Comparison of ENCODE assay signal across 7 cellular contexts in genomic region chr14:20460458-20461229, GRCh38. TPM values are rescaled to one million over a fixed set of nuclear protein-coding genes. Genes with fewer than 3 reads are reported as not detected.
DNase-seq lines count a peak whose midpoint lies in the region; ATAC-seq and TF ChIP-seq lines count a peak whose summit lies in the region.

No MANE protein-coding gene starts in this region.

- peak overlapping the region; percentile 87 for H3K4me2 ChIP-seq in SU-DHL-6 (ENCODE audit: low read depth, low read length, poor library complexity, severe bottlenecking)

- peak; percentile 63 for DNase-seq in left kidney (ENCODE audit: low read depth, low spot score)
- peak; percentile 18 for DNase-seq in stimulated activated CD8-positive, alpha-beta memory T cell treated with anti-CD3 and anti-CD28 coated beads, Interleukin-12 subunit alpha, Interleukin-12 subunit beta, amount 100 ng/mL, for 1 hour (ENCODE audit: low read depth)
- DNase-seq in OCI-M2 (lab: John Stamatoyannopoulos, UW; ENCODE audit: unreplicated experiment) = no peak

- peak overlapping the region in 4 of 5 experiments; percentile 71 to 92 (median 90) for H3K27ac Mint-ChIP-seq in brain

- peaks cover 27% of the 10 kb centered on the region for H3K79me2 ChIP-seq in SU-DHL-6 (ENCODE audit: insufficient read depth, low read length)

- no peaks in the 10 kb centered on the region; the same call in 1 of the 2 replicates for H3K9me3 ChIP-seq in SU-DHL-6 (ENCODE audit: insufficient read depth, low read length)

- H3K4me3 ChIP-seq in SU-DHL-6 (ENCODE audit: insufficient read depth, low read length, poor library complexity, severe bottlenecking) = peak overlapping the region; percentile 76

- H3K36me3 ChIP-seq in SU-DHL-6 (ENCODE audit: low read length) = peaks cover 7% of the 10 kb centered on the region

- TF ChIP-seq CTCF in SU-DHL-6 (IDR thresholded peaks at IDR 0.05; ENCODE audit: insufficient read depth, low read length, poor library complexity, severe bottlenecking) = no peak
- TF ChIP-seq CTCF in brain (conservative IDR thresholded peaks at IDR 0.05) = no peak

- peaks cover 23% of the 10 kb centered on the region for H3K36me3 Mint-ChIP-seq in brain

- H3K27me3 ChIP-seq in SU-DHL-6 (ENCODE audit: low read length) = no peaks in the 10 kb centered on the region

- ATAC-seq in GM19351 (IDR thresholded peaks at IDR 0.05; ENCODE audit: unreplicated experiment) = peak; percentile 4
- peak; percentile 7 for ATAC-seq in HG03139 (IDR thresholded peaks at IDR 0.05; ENCODE audit: unreplicated experiment)

- peaks cover 0 to 4% (median 0%) of the 10 kb centered on the region in 5 experiments for H3K9me3 Mint-ChIP-seq in brain

- H3K27ac ChIP-seq in SU-DHL-6 (ENCODE audit: low read depth, low read length) = peak overlapping the region; percentile 85

- peaks cover 5% of the 10 kb centered on the region for H3K27me3 Mint-ChIP-seq in brain

- peaks cover 36% of the 10 kb centered on the region for H3K4me1 Mint-ChIP-seq in brain

- H4K20me1 ChIP-seq in SU-DHL-6 (ENCODE audit: low read depth, low read length) = no peaks in the 10 kb centered on the region; the same call in 1 of the 2 replicates

- peaks cover 39% of the 10 kb centered on the region for H3F3A ChIP-seq in SU-DHL-6 (ENCODE audit: insufficient read depth)

- peak overlapping the region; percentile 95 for H3K9ac ChIP-seq in SU-DHL-6 (ENCODE audit: low read length)

- peak overlapping the region; percentile 82 to 96 (median 91) for H3K4me3 Mint-ChIP-seq in brain

- H3K9me2 ChIP-seq in SU-DHL-6 (replicated peaks; ENCODE audit: insufficient read depth, low read length) = no peaks in the 10 kb centered on the region

- H2AFZ ChIP-seq in SU-DHL-6 (ENCODE audit: low read depth, low read length, severe bottlenecking) = no peak overlapping the region

RNA-seq across cellular contexts. Expression of gene PIP4P1, which starts 0.6 kb away (rescaled TPM):
- 34.4 TPM for polyA plus RNA-seq in brain (ENCODE audit: insufficient read depth, low read depth, low replicate concordance)

RNA-seq across cellular contexts. Expression of gene APEX1, which starts 5.6 kb away (rescaled TPM):
- polyA plus RNA-seq in brain (ENCODE audit: insufficient read depth, low read depth, low replicate concordance) = 273 TPM

RNA-seq across cellular contexts. Expression of gene OSGEP, which starts 6.0 kb away (rescaled TPM):
- polyA plus RNA-seq in brain (ENCODE audit: insufficient read depth, low read depth, low replicate concordance) = 28.0 TPM

RNA-seq across cellular contexts. Expression of gene PNP, which starts 8.6 kb away (rescaled TPM):
- polyA plus RNA-seq in brain (ENCODE audit: insufficient read depth, low read depth, low replicate concordance) = 48.6 TPM

RNA-seq across cellular contexts. Expression of gene KLHL33, which starts 24.7 kb away (rescaled TPM):
- polyA plus RNA-seq in brain (ENCODE audit: insufficient read depth, low read depth, low replicate concordance) = not detected
